ENCODE assay signal across 31 cellular contexts in the genomic region with DNA sequence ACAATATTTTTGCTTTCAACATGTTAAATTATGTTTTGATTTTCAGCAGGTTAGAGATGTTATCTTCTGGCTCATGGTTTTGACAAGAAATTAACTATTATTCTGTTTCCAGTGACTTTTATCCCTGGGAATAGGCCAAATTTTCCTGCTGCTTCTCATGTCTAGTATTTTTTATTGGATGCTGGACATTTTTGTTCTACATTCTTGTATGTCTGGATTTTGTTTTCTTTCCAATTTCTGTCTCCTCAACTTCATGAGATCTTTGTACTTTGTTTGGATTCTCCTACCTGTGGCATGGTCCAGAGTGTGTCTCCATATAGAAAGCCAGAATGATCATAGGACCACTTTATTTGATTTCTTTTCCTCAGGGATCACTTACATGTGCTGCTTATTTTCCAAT.
"Had no signal": no experiment of that assay in that cellular context is flagged by ENCODE, and none has a peak within 500 bp of the region (broad histone marks: within the 10 kb centered on the region; RNA-seq: fewer than 3 reads in every experiment).

No MANE protein-coding gene starts in this region.

- H3K9me3 ChIP-seq: adrenal gland, body of pancreas, breast epithelium had no signal

- H3K4me3 ChIP-seq: adrenal gland, ascending aorta, body of pancreas, breast epithelium, cardiac muscle cell had no signal

- H3K27ac ChIP-seq: adrenal gland, ascending aorta, body of pancreas, brain microvascular endothelial cell, breast epithelium, cardiac muscle cell had no signal

- DNase-seq: activated effector memory CD4-positive, alpha-beta T cell treated with anti-CD3 and anti-CD28 coated beads, Interleukin-2, amount 50 U/mL, for 16 hours; activated effector memory CD4-positive, alpha-beta T cell treated with Interleukin-2 at 50 U/mL for 16 hours; activated gamma-delta T cell; activated gamma-delta T cell treated with Interleukin-2 at 50 U/mL for 16 hours; activated naive CD4-positive, alpha-beta T cell; activated naive CD4-positive, alpha-beta T cell treated with anti-CD3 and anti-CD28 coated beads for 36 hours; activated naive CD4-positive, alpha-beta T cell treated with anti-CD3 and anti-CD28 coated beads, Interleukin-2, amount 10 ng/mL, durations not matched to agents 7 days and 5 days; activated naive CD4-positive, alpha-beta T cell treated with anti-CD3 and anti-CD28 coated beads, Interleukin-2, amount 50 U/mL, for 16 hours; activated naive CD4-positive, alpha-beta T cell treated with Interleukin-2 at 50 U/mL for 16 hours; activated naive CD8-positive, alpha-beta T cell treated with anti-CD3 and anti-CD28 coated beads for 36 hours; activated naive CD8-positive, alpha-beta T cell treated with anti-CD3 and anti-CD28 coated beads, Interleukin-2, amount 10 ng/mL, durations not matched to agents 7 days and 5 days; activated naive CD8-positive, alpha-beta T cell treated with anti-CD3 and anti-CD28 coated beads, Interleukin-2, amount 50 U/mL, for 24 hours; activated T-cell treated with anti-CD3 and anti-CD28 coated beads, Interleukin-2, amount 50 U/mL, for 24 hours; activated T-cell treated with anti-CD3 and anti-CD28 coated beads, Interleukin-2, amount 50 U/mL, for 4 hours; activated T-cell treated with anti-CD3 and anti-CD28 coated beads, Interleukin-2, amount 50 U/mL, for 48 hours; activated T-cell treated with anti-CD3 and anti-CD28 coated beads, Interleukin-2, amount 50 U/mL, for 72 hours; adrenal gland; amniotic stem cell; amygdala; anterior cingulate cortex; aorta; body of pancreas; brain microvascular endothelial cell; caudate nucleus; central memory CD4-positive, alpha-beta T cell; cerebellar nuclear complex had no signal

- ATAC-seq: activated naive CD4-positive, alpha-beta T cell treated with anti-CD3 and anti-CD28 coated beads, Interleukin-2, amount 50 U/mL, for 72 hours; activated naive CD8-positive, alpha-beta T cell treated with anti-CD3 and anti-CD28 coated beads, Interleukin-2, amount 50 U/mL, for 24 hours; activated T-cell treated with anti-CD3 and anti-CD28 coated beads, Interleukin-2, amount 50 U/mL, for 4 hours; activated T-cell treated with anti-CD3 and anti-CD28 coated beads, Interleukin-2, amount 50 U/mL, for 72 hours; activated T-helper 17 cell treated with anti-CD3 and anti-CD28 coated beads, Interleukin-2, amount 50 U/mL, for 72 hours; body of pancreas had no signal

- H3K36me3 ChIP-seq: adrenal gland, ascending aorta, brain microvascular endothelial cell, breast epithelium, cardiac muscle cell had no signal

- H3K27me3 ChIP-seq: adrenal gland, ascending aorta, body of pancreas, brain microvascular endothelial cell, breast epithelium, cardiac muscle cell had no signal

- H3K4me1 ChIP-seq: adrenal gland, ascending aorta, breast epithelium had no signal
